Comparison of ENCODE assay signal across 14 cellular contexts in genomic region chr1:156233421-156234127, GRCh38. TPM values are rescaled to one million over a fixed set of nuclear protein-coding genes. Genes with fewer than 3 reads are reported as not detected.
DNase-seq lines count a peak whose midpoint lies in the region; ATAC-seq and TF ChIP-seq lines count a peak whose summit lies in the region.
"Had no signal": no experiment of that assay in that cellular context is flagged by ENCODE, and none has a peak within 500 bp of the region (broad histone marks: within the 10 kb centered on the region; RNA-seq: fewer than 3 reads in every experiment).

No MANE protein-coding gene starts in this region.

- H3K9me3 ChIP-seq in right cardiac atrium (ENCODE audit: control insufficient read depth, low read length), result no peaks in the 10 kb centered on the region
- no peaks in the 10 kb centered on the region for H3K9me3 ChIP-seq in CD8-positive, alpha-beta memory T cell (ENCODE audit: low read length)
- H3K9me3 ChIP-seq: heart left ventricle, thyroid gland had no signal

- CTCF ChIA-PET in CD8-positive, alpha-beta memory T cell (lab: Charles Lee), result interaction anchor here (1.5 to 1.6 kb wide), 2 partner anchors 9 to 88 kb away, joined by 3 to 5 read pairs; no protein-coding TSS in a partner anchor

- H3K36me3 ChIP-seq in CD8-positive, alpha-beta memory T cell (ENCODE audit: insufficient read depth, low read length), result peaks cover 26% of the 10 kb centered on the region

- POLR2A ChIA-PET in CD8-positive, alpha-beta memory T cell (lab: Charles Lee), result no interaction called here

- H3K4me3 Mint-ChIP-seq in chondrocyte (ENCODE audit: unreplicated experiment) (no peak overlapping the region), mesothelial cell of epicardium (no peak overlapping the region)
- H3K4me3 Mint-ChIP-seq in CD8-positive, alpha-beta memory T cell, result no peak overlapping the region
- H3K4me3 Mint-ChIP-seq: activated T-helper 17 cell treated with anti-CD3 and anti-CD28 coated beads, Interleukin-2, amount 50 U/mL, for 72 hours had no signal

- H3K4me1 Mint-ChIP-seq in chondrocyte (ENCODE audit: low read depth) (peaks cover 7% of the 10 kb centered on the region), mesothelial cell of epicardium (peaks cover 4% of the 10 kb centered on the region)
- no peaks in the 10 kb centered on the region for H3K4me1 Mint-ChIP-seq in CD8-positive, alpha-beta memory T cell
- H3K4me1 Mint-ChIP-seq: activated T-helper 17 cell treated with anti-CD3 and anti-CD28 coated beads, Interleukin-2, amount 50 U/mL, for 72 hours had no signal

- H3K36me3 Mint-ChIP-seq in chondrocyte (ENCODE audit: low read depth) (peaks cover 15% of the 10 kb centered on the region), mesothelial cell of epicardium (peaks cover 25% of the 10 kb centered on the region)
- peaks cover 7 to 70% (median 11%) of the 10 kb centered on the region in 3 donors for H3K36me3 Mint-ChIP-seq in CD8-positive, alpha-beta memory T cell

- H3K27ac Mint-ChIP-seq in chondrocyte (ENCODE audit: unreplicated experiment) (peak overlapping the region; percentile 97), mesothelial cell of epicardium (peak overlapping the region; percentile 88)
- H3K27ac Mint-ChIP-seq in CD8-positive, alpha-beta memory T cell, result peak overlapping the region in 2 of 8 donors; percentile 11 to 76
- H3K27ac Mint-ChIP-seq: activated T-helper 17 cell treated with anti-CD3 and anti-CD28 coated beads, Interleukin-2, amount 50 U/mL, for 72 hours had no signal

- 67% methylated on average over 5 of the region's 5 CpGs for WGBS in right cardiac atrium

- no peak overlapping the region for H3K4me3 ChIP-seq in right cardiac atrium (ENCODE audit: low read length)
- H3K4me3 ChIP-seq in CD8-positive, alpha-beta memory T cell (ENCODE audit: low read length), result no peak overlapping the region
- H3K4me3 ChIP-seq: heart left ventricle, thyroid gland had no signal

- H3K27me3 Mint-ChIP-seq in chondrocyte (ENCODE audit: low read depth), result no peaks in the 10 kb centered on the region
- no peaks in the 10 kb centered on the region for H3K27me3 Mint-ChIP-seq in mesothelial cell of epicardium (ENCODE audit: low read depth)
- no peaks in the 10 kb centered on the region for H3K27me3 Mint-ChIP-seq in CD8-positive, alpha-beta memory T cell
- H3K27me3 Mint-ChIP-seq: activated T-helper 17 cell treated with anti-CD3 and anti-CD28 coated beads, Interleukin-2, amount 50 U/mL, for 72 hours had no signal

- DNase-seq in AG09319 (ENCODE audit: extremely low read depth, low read depth), result peak; percentile 34
- DNase-seq in LHCN-M2 (ENCODE audit: low read depth), result peak; percentile 70
- DNase-seq in chondrocyte (ENCODE audit: low spot score), result no peak
- no peak for DNase-seq in mesothelial cell of epicardium (ENCODE audit: low spot score in 2 of 2, unreplicated experiment in 2 of 2)
- DNase-seq in right cardiac atrium, result no peak
- no peak for DNase-seq in NCI-H446 treated with DMSO at 0.1 percent for 48 hours (lab: John Stamatoyannopoulos, UW)
- DNase-seq in CD8-positive, alpha-beta memory T cell, result no peak
- DNase-seq in stimulated activated naive CD4-positive, alpha-beta T cell (lab: John Stamatoyannopoulos, UW), result no peak
- DNase-seq: H7, MM.1S, retina, thyroid gland had no signal

- H3K4me1 ChIP-seq in right cardiac atrium (ENCODE audit: control insufficient read depth, insufficient read depth, low read length), result no peaks in the 10 kb centered on the region
- no peaks in the 10 kb centered on the region for H3K4me1 ChIP-seq in CD8-positive, alpha-beta memory T cell (ENCODE audit: insufficient read depth, low read length)
- H3K4me1 ChIP-seq: heart left ventricle, thyroid gland had no signal

- intact Hi-C loops in right cardiac atrium (cut with DNase I), result no loop called here

- no peak for TF ChIP-seq CTCF in AG09319 (IDR thresholded peaks at IDR 0.05; ENCODE audit: low read depth, low read length)
- no peak for TF ChIP-seq CTCF in chondrocyte (IDR thresholded peaks at IDR 0.05)
- TF ChIP-seq CTCF in mesothelial cell of epicardium (IDR thresholded peaks at IDR 0.05; ENCODE audit: unreplicated experiment), result no peak

- H3K27ac ChIP-seq in right cardiac atrium (ENCODE audit: low read length), result no peak overlapping the region
- no peak overlapping the region for H3K27ac ChIP-seq in CD8-positive, alpha-beta memory T cell (ENCODE audit: low read depth, low read length)
- H3K27ac ChIP-seq: heart left ventricle, thyroid gland had no signal

- H3K27me3 ChIP-seq in right cardiac atrium (ENCODE audit: control insufficient read depth, insufficient read depth), result no peaks in the 10 kb centered on the region
- no peaks in the 10 kb centered on the region for H3K27me3 ChIP-seq in CD8-positive, alpha-beta memory T cell (ENCODE audit: insufficient read depth, low read length, poor library complexity, severe bottlenecking)
- H3K27me3 ChIP-seq: heart left ventricle, thyroid gland had no signal

- no peaks in the 10 kb centered on the region for H3K9me3 Mint-ChIP-seq in chondrocyte (ENCODE audit: low read depth)
- no peaks in the 10 kb centered on the region for H3K9me3 Mint-ChIP-seq in mesothelial cell of epicardium
- H3K9me3 Mint-ChIP-seq in CD8-positive, alpha-beta memory T cell, result no peaks in the 10 kb centered on the region
- H3K9me3 Mint-ChIP-seq: activated T-helper 17 cell treated with anti-CD3 and anti-CD28 coated beads, Interleukin-2, amount 50 U/mL, for 72 hours had no signal

- no peak for ATAC-seq in right cardiac atrium
- ATAC-seq: activated T-helper 17 cell treated with anti-CD3 and anti-CD28 coated beads, Interleukin-2, amount 50 U/mL, for 72 hours; heart left ventricle had no signal

RNA-seq across cellular contexts. Expression of gene BGLAP, which starts 8.4 kb away (rescaled TPM):
- total RNA-seq in LHCN-M2 (2014; rRNA removed), result 2.0 and 4.3 TPM in 2 replicates
- 2.2 TPM for polyA plus RNA-seq in LHCN-M2 (2012)
- total RNA-seq in chondrocyte, result 0.82 TPM in 1 of 3 replicates, not detected in the others
- total RNA-seq in mesothelial cell of epicardium, result 5.8 to 7.3 TPM (median 6.8 TPM) in 3 replicates
- under 1 TPM in 3 of 4 donors, not detected in 1; 0.54 to 0.92 (median 0.66) TPM for total RNA-seq in right cardiac atrium
- polyA plus RNA-seq in right cardiac atrium, result 0.45 TPM
- total RNA-seq in CD8-positive, alpha-beta memory T cell, result 1 to 10 TPM in 1 of 2 experiments, under 1 TPM in 1; 0.97 to 1.5 TPM
- not detected for polyA plus RNA-seq in CD8-positive, alpha-beta memory T cell

RNA-seq across cellular contexts. Expression of gene PAQR6, which starts 14.3 kb away (rescaled TPM):
- total RNA-seq in LHCN-M2 (2014; rRNA removed), result 0.83 and 1.8 TPM in 2 replicates
- polyA plus RNA-seq in LHCN-M2 (2012), result 0.77 TPM
- total RNA-seq in chondrocyte, result 4.9 to 6.9 TPM (median 4.9 TPM) in 3 replicates
- total RNA-seq in mesothelial cell of epicardium, result 30.1 to 32.0 TPM (median 30.7 TPM) in 3 replicates
- 1 to 10 TPM in 2 of 4 donors, under 1 TPM in 2; 0.68 to 1.5 (median 0.95) TPM for total RNA-seq in right cardiac atrium
- 1.3 TPM for polyA plus RNA-seq in right cardiac atrium
- 1 to 10 TPM; 1.9 TPM for total RNA-seq in CD8-positive, alpha-beta memory T cell
- polyA plus RNA-seq in CD8-positive, alpha-beta memory T cell, result 0.53 TPM

RNA-seq across cellular contexts. Expression of gene PMF1, which starts 20.8 kb away (rescaled TPM):
- total RNA-seq in LHCN-M2 (2014; rRNA removed) (67.2 and 70.1 TPM in 2 replicates), chondrocyte (35.8 to 40.5 TPM (median 38.6 TPM) in 3 replicates), mesothelial cell of epicardium (73.4 to 74.8 TPM (median 74.6 TPM) in 3 replicates), right cardiac atrium (10 to 100 TPM; 55.3 to 62.9 (median 59.5) TPM)
- polyA plus RNA-seq in LHCN-M2 (2012), result 48.3 TPM
- polyA plus RNA-seq in right cardiac atrium, result 93.6 TPM
- total RNA-seq in CD8-positive, alpha-beta memory T cell, result 10 to 100 TPM; 85.9 to 88.3 TPM
- polyA plus RNA-seq in CD8-positive, alpha-beta memory T cell, result 83.3 TPM

RNA-seq across cellular contexts. Expression of gene SLC25A44, which starts 39.7 kb away (rescaled TPM):
- total RNA-seq in LHCN-M2 (2014; rRNA removed) (11.2 and 15.6 TPM in 2 replicates), chondrocyte (13.4 to 17.5 TPM (median 17.2 TPM) in 3 replicates), mesothelial cell of epicardium (15.4 to 18.7 TPM (median 18.4 TPM) in 3 replicates), right cardiac atrium (10 to 100 TPM; 14.2 to 21.5 (median 15.7) TPM)
- 14.4 TPM for polyA plus RNA-seq in LHCN-M2 (2012)
- polyA plus RNA-seq in right cardiac atrium, result 8.6 TPM
- 10 to 100 TPM; 30.8 to 32.4 TPM for total RNA-seq in CD8-positive, alpha-beta memory T cell
- 21.4 TPM for polyA plus RNA-seq in CD8-positive, alpha-beta memory T cell

RNA-seq across cellular contexts. Expression of gene SMG5, which starts 49.1 kb away (rescaled TPM):
- 66.1 and 74.9 TPM in 2 replicates for total RNA-seq in LHCN-M2 (2014; rRNA removed)
- polyA plus RNA-seq in LHCN-M2 (2012), result 45.4 TPM
- total RNA-seq in chondrocyte, result 65.9 to 76.1 TPM (median 73.5 TPM) in 3 replicates
- total RNA-seq in mesothelial cell of epicardium, result 99.8 to 105 TPM (median 103 TPM) in 3 replicates
- total RNA-seq in right cardiac atrium, result 10 to 100 TPM; 55.2 to 73.6 (median 62.2) TPM
- 55.3 TPM for polyA plus RNA-seq in right cardiac atrium
- total RNA-seq in CD8-positive, alpha-beta memory T cell, result 100 to 1,000 TPM; 110 to 117 TPM
- polyA plus RNA-seq in CD8-positive, alpha-beta memory T cell, result 27.3 TPM

Comparison
In these comparisons a context has a peak if more than half of its experiments do, and no peak if none do; other contexts are left out.
1. DNase-seq: peak in AG09319 (single experiment) and LHCN-M2 (single experiment); none in chondrocyte (single experiment), mesothelial cell of epicardium (0 of 2), right cardiac atrium (0 of 3), NCI-H446 treated with DMSO at 0.1 percent for 48 hours (single experiment), CD8-positive, alpha-beta memory T cell (0 of 5) and stimulated activated naive CD4-positive, alpha-beta T cell (0 of 6).